In the genomic region with DNA sequence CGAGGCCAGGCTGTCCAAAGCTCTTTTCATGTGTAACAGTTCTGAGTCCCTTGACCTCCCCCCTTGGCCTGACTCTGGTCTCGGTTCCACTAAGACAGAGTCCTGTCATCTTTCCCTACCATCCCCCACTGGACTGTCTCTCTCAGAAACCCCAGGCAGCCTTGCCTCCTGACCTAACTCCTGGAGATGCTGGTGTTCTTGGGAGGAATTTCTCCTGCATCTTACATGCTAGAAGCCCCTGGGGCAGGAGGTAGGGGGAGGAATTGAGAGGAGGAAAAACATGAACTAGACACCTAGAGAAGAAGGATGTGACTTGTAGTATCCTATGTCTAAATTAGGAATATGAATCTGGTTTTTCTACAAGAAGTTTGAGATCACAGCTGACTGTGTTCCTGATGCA, we compare ENCODE assay signal across 1 cellular context.
TF ChIP-seq lines count a peak whose summit lies in the region.

No MANE protein-coding gene starts in this region.

TF ChIP-seq in WTC11, 78 proteins besides CTCF, POLR2A, EP300 and RAD21 (continued from another document):
- TF ChIP-seq KAT7 (CRISPR knock-in tag; IDR thresholded peaks at IDR 0.05; ENCODE audit: borderline replicate concordance) (no peak), ZNF671 (CRISPR knock-in tag; IDR thresholded peaks at IDR 0.05) (no peak), FOXJ3 (CRISPR knock-in tag; IDR thresholded peaks at IDR 0.05; ENCODE audit: borderline replicate concordance) (no peak), GABPB1 (CRISPR knock-in tag; IDR thresholded peaks at IDR 0.05) (no peak), ZNF423 (CRISPR knock-in tag; IDR thresholded peaks at IDR 0.05) (no peak), SP1 (CRISPR knock-in tag; conservative IDR thresholded peaks at IDR 0.05) (no peak)
- TF ChIP-seq, protein P1, sequence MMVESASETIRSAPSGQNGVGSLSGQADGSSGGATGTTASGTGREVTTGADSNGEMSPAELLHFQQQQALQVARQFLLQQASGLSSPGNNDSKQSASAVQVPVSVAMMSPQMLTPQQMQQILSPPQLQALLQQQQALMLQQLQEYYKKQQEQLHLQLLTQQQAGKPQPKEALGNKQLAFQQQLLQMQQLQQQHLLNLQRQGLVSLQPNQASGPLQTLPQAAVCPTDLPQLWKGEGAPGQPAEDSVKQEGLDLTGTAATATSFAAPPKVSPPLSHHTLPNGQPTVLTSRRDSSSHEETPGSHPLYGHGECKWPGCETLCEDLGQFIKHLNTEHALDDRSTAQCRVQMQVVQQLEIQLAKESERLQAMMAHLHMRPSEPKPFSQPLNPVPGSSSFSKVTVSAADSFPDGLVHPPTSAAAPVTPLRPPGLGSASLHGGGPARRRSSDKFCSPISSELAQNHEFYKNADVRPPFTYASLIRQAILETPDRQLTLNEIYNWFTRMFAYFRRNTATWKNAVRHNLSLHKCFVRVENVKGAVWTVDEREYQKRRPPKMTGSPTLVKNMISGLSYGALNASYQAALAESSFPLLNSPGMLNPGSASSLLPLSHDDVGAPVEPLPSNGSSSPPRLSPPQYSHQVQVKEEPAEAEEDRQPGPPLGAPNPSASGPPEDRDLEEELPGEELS (CRISPR knock-in tag; IDR thresholded peaks at IDR 0.05): no peak
- TF ChIP-seq, protein P2, sequence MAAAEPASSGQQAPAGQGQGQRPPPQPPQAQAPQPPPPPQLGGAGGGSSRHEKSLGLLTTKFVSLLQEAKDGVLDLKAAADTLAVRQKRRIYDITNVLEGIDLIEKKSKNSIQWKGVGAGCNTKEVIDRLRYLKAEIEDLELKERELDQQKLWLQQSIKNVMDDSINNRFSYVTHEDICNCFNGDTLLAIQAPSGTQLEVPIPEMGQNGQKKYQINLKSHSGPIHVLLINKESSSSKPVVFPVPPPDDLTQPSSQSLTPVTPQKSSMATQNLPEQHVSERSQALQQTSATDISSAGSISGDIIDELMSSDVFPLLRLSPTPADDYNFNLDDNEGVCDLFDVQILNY (CRISPR knock-in tag; IDR thresholded peaks at IDR 0.05): no peak
- TF ChIP-seq, protein P3, sequence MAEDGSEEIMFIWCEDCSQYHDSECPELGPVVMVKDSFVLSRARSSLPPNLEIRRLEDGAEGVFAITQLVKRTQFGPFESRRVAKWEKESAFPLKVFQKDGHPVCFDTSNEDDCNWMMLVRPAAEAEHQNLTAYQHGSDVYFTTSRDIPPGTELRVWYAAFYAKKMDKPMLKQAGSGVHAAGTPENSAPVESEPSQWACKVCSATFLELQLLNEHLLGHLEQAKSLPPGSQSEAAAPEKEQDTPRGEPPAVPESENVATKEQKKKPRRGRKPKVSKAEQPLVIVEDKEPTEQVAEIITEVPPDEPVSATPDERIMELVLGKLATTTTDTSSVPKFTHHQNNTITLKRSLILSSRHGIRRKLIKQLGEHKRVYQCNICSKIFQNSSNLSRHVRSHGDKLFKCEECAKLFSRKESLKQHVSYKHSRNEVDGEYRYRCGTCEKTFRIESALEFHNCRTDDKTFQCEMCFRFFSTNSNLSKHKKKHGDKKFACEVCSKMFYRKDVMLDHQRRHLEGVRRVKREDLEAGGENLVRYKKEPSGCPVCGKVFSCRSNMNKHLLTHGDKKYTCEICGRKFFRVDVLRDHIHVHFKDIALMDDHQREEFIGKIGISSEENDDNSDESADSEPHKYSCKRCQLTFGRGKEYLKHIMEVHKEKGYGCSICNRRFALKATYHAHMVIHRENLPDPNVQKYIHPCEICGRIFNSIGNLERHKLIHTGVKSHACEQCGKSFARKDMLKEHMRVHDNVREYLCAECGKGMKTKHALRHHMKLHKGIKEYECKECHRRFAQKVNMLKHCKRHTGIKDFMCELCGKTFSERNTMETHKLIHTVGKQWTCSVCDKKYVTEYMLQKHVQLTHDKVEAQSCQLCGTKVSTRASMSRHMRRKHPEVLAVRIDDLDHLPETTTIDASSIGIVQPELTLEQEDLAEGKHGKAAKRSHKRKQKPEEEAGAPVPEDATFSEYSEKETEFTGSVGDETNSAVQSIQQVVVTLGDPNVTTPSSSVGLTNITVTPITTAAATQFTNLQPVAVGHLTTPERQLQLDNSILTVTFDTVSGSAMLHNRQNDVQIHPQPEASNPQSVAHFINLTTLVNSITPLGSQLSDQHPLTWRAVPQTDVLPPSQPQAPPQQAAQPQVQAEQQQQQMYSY (CRISPR knock-in tag; IDR thresholded peaks at IDR 0.05): no peak
- TF ChIP-seq, protein P4, sequence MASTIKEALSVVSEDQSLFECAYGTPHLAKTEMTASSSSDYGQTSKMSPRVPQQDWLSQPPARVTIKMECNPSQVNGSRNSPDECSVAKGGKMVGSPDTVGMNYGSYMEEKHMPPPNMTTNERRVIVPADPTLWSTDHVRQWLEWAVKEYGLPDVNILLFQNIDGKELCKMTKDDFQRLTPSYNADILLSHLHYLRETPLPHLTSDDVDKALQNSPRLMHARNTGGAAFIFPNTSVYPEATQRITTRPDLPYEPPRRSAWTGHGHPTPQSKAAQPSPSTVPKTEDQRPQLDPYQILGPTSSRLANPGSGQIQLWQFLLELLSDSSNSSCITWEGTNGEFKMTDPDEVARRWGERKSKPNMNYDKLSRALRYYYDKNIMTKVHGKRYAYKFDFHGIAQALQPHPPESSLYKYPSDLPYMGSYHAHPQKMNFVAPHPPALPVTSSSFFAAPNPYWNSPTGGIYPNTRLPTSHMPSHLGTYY (CRISPR knock-in tag; IDR thresholded peaks at IDR 0.05): no peak
- TF ChIP-seq, protein P5, sequence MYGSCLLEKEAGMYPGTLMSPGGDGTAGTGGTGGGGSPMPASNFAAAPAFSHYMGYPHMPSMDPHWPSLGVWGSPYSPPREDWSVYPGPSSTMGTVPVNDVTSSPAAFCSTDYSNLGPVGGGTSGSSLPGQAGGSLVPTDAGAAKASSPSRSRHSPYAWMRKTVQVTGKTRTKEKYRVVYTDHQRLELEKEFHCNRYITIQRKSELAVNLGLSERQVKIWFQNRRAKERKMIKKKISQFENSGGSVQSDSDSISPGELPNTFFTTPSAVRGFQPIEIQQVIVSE (CRISPR knock-in tag; IDR thresholded peaks at IDR 0.05; ENCODE audit: borderline replicate concordance): no peak
